11 cellular contexts compared by ENCODE assay signal in genomic region chr1:101262601-101263348, GRCh38. TPM values are rescaled to one million over a fixed set of nuclear protein-coding genes. Genes with fewer than 3 reads are reported as not detected.
DNase-seq lines count a peak whose midpoint lies in the region; FAIRE-seq and TF ChIP-seq lines count a peak whose summit lies in the region.
"Had no signal": no experiment of that assay in that cellular context is flagged by ENCODE, and none has a peak within 500 bp of the region (broad histone marks: within the 10 kb centered on the region; RNA-seq: fewer than 3 reads in every experiment).

No MANE protein-coding gene starts in this region.

- WGBS in smooth muscle cell (ENCODE audit: low lambda C conversion rate): 3% methylated on average over 6 of the region's 6 CpGs

- no peak for TF ChIP-seq POLR2A in endothelial cell of umbilical vein (IDR thresholded peaks at IDR 0.05; ENCODE audit: low read depth, low read length)

- peak overlapping the region; percentile 9 for H3K4me2 ChIP-seq in endothelial cell of umbilical vein (ENCODE audit: insufficient read depth, low read length)
- peak overlapping the region; percentile 77 for H3K4me2 ChIP-seq in smooth muscle cell

- H3K36me3 ChIP-seq in endothelial cell of umbilical vein (ENCODE audit: control insufficient read depth in 2 of 2, extremely low read depth in 1 of 2, insufficient read depth in 2 of 2, low read length in 2 of 2): no peaks in the 10 kb centered on the region
- no peaks in the 10 kb centered on the region for H3K36me3 ChIP-seq in smooth muscle cell (ENCODE audit: low read depth)
- H3K36me3 ChIP-seq: HAP-1, tibial nerve had no signal

- peaks cover 62% of the 10 kb centered on the region for H3K4me1 Mint-ChIP-seq in activated CD4-positive, alpha-beta T cell treated with anti-CD3 and anti-CD28 coated beads, Interleukin-2, amount 10 ng/mL, durations not matched to agents 24 days and 14 days

- H3K4me1 ChIP-seq in endothelial cell of umbilical vein (ENCODE audit: control insufficient read depth, extremely low read depth, insufficient read depth, low read length) (peaks cover 59% of the 10 kb centered on the region), smooth muscle cell (ENCODE audit: low read depth) (peaks cover 10% of the 10 kb centered on the region)
- H3K4me1 ChIP-seq: HAP-1 had no signal

- peaks cover 4% of the 10 kb centered on the region for H3K9me3 Mint-ChIP-seq in activated CD4-positive, alpha-beta T cell treated with anti-CD3 and anti-CD28 coated beads, Interleukin-2, amount 10 ng/mL, durations not matched to agents 24 days and 14 days

- H2AFZ ChIP-seq in endothelial cell of umbilical vein (ENCODE audit: low read depth, low read length) (peak overlapping the region; percentile 87), smooth muscle cell (ENCODE audit: low read depth) (peak overlapping the region; percentile 63)

- CTCF ChIA-PET in endothelial cell of umbilical vein (lab: Charles Lee): interaction anchor here (0.5 to 2.1 kb wide), 6 partner anchors 10 to 26 kb away, joined by 3 to 5 read pairs (median 4); no protein-coding TSS in a partner anchor

- H3K9ac ChIP-seq in endothelial cell of umbilical vein (replicated peaks; ENCODE audit: extremely low read depth, insufficient read depth, low read length) (peak overlapping the region; percentile 19), smooth muscle cell (ENCODE audit: low read depth) (no peak overlapping the region)

- no peaks in the 10 kb centered on the region for H3K9me1 ChIP-seq in endothelial cell of umbilical vein (replicated peaks; ENCODE audit: control insufficient read depth, extremely low read depth, insufficient read depth, low read length)

- H4K20me1 ChIP-seq in endothelial cell of umbilical vein (replicated peaks; ENCODE audit: control insufficient read depth, extremely low read depth, insufficient read depth, low read length) (no peaks in the 10 kb centered on the region), smooth muscle cell (ENCODE audit: low read depth) (no peaks in the 10 kb centered on the region)

- POLR2A ChIA-PET in endothelial cell of umbilical vein (lab: Charles Lee): interaction anchor here (0.9 to 1.3 kb wide), 3 partner anchors 12 to 24 kb away, joined by 3 read pairs; no protein-coding TSS in a partner anchor

- no peak for FAIRE-seq in endothelial cell of umbilical vein (lab: Jason Lieb, UNC)

- no peaks in the 10 kb centered on the region for H3K27me3 Mint-ChIP-seq in activated CD4-positive, alpha-beta T cell treated with anti-CD3 and anti-CD28 coated beads, Interleukin-2, amount 10 ng/mL, durations not matched to agents 24 days and 14 days

- peak; percentile 83 for DNase-seq in activated CD4-positive, alpha-beta T cell treated with anti-CD3 and anti-CD28 coated beads, Interleukin-2, amount 10 ng/mL, durations not matched to agents 24 days and 14 days
- no peak for DNase-seq in activated CD4-positive, alpha-beta T cell treated with anti-CD3 and anti-CD28 coated beads, Interleukin-2, amount 50 U/mL, for 48 hours
- DNase-seq in RPMI8226: peak; percentile 29
- peak; percentile 73 for DNase-seq in endothelial cell of umbilical vein (ENCODE audit: low read depth, low spot score)
- no peak for DNase-seq in smooth muscle cell (lab: John Stamatoyannopoulos, UW; ENCODE audit: unreplicated experiment)
- DNase-seq in NAMALWA (ENCODE audit: low spot score): no peak
- DNase-seq in NCI-H345 treated with DMSO at 0.1 percent for 48 hours (lab: John Stamatoyannopoulos, UW; ENCODE audit: unreplicated experiment): no peak
- no peak for DNase-seq in coronary artery (ENCODE audit: low spot score)
- DNase-seq: NCI-H510A treated with DMSO at 0.1 percent for 48 hours had no signal

- H3K27ac Mint-ChIP-seq in activated CD4-positive, alpha-beta T cell treated with anti-CD3 and anti-CD28 coated beads, Interleukin-2, amount 10 ng/mL, durations not matched to agents 24 days and 14 days: peak overlapping the region; percentile 17

- H3K27me3 ChIP-seq in endothelial cell of umbilical vein (ENCODE audit: control insufficient read depth in 2 of 2, insufficient read depth in 2 of 2, low read length in 2 of 2): no peaks in the 10 kb centered on the region
- H3K27me3 ChIP-seq in smooth muscle cell (ENCODE audit: low read depth): no peaks in the 10 kb centered on the region
- H3K27me3 ChIP-seq: tibial nerve had no signal

- H3K79me2 ChIP-seq in endothelial cell of umbilical vein (ENCODE audit: control insufficient read depth, insufficient read depth, low read length): no peaks in the 10 kb centered on the region
- no peaks in the 10 kb centered on the region for H3K79me2 ChIP-seq in smooth muscle cell (ENCODE audit: low read depth)

- dilution Hi-C loops in endothelial cell of umbilical vein (cut with MboI; ENCODE audit: extremely low pct_ligation_motif_present, low sequenced_read_pairs): no loop called here

- no peak for TF ChIP-seq CTCF in endothelial cell of umbilical vein (IDR thresholded peaks at IDR 0.05; ENCODE audit: extremely low read depth in 1 of 2, insufficient read depth in 1 of 2, low read depth in 1 of 2, low read length in 2 of 2)
- TF ChIP-seq CTCF in smooth muscle cell (IDR thresholded peaks at IDR 0.05; ENCODE audit: borderline replicate concordance, insufficient read depth, poor library complexity, severe bottlenecking): no peak
- no peak for TF ChIP-seq CTCF in coronary artery (IDR thresholded peaks at IDR 0.05)

- H3K4me3 Mint-ChIP-seq in activated CD4-positive, alpha-beta T cell treated with anti-CD3 and anti-CD28 coated beads, Interleukin-2, amount 10 ng/mL, durations not matched to agents 24 days and 14 days: peak overlapping the region; percentile 52

- no peaks in the 10 kb centered on the region for H3F3A ChIP-seq in smooth muscle cell (ENCODE audit: low read depth)

- H3K27ac ChIP-seq in endothelial cell of umbilical vein (ENCODE audit: insufficient read depth, low read depth, low read length) (peak overlapping the region; percentile 83), smooth muscle cell (ENCODE audit: low read depth) (peak overlapping the region; percentile 40), coronary artery (no peak overlapping the region)
- H3K27ac ChIP-seq: tibial nerve had no signal

- H3K4me3 ChIP-seq in endothelial cell of umbilical vein (replicated peaks in 1 of 3; ENCODE audit: insufficient read depth in 1 of 3, low read depth in 1 of 3, low read length in 3 of 3): no peak overlapping the region
- H3K4me3 ChIP-seq in smooth muscle cell: peak overlapping the region; percentile 4
- H3K4me3 ChIP-seq in coronary artery: no peak overlapping the region
- H3K4me3 ChIP-seq: HAP-1, tibial nerve had no signal

- TSS peak; percentile 32 for BruUV-seq in endothelial cell of umbilical vein (replicated peaks; lab: Mats Ljungman, UMichigan)

- no peaks in the 10 kb centered on the region for H3K36me3 Mint-ChIP-seq in activated CD4-positive, alpha-beta T cell treated with anti-CD3 and anti-CD28 coated beads, Interleukin-2, amount 10 ng/mL, durations not matched to agents 24 days and 14 days (ENCODE audit: low read depth)

- intact Hi-C loops in activated CD4-positive, alpha-beta T cell treated with anti-CD3 and anti-CD28 coated beads, Interleukin-2, amount 10 ng/mL, durations not matched to agents 24 days and 14 days (cut with micrococcal nuclease): loop anchor here (2.0 kb wide), 1 partner anchor 22 kb away; no protein-coding TSS in a partner anchor
- intact Hi-C loops in endothelial cell of umbilical vein (cut with micrococcal nuclease): loop anchor here (1.0 kb wide), 1 partner anchor 26 kb away; no protein-coding TSS in a partner anchor

- no peaks in the 10 kb centered on the region for H3K9me3 ChIP-seq in endothelial cell of umbilical vein (replicated peaks; ENCODE audit: control insufficient read depth, insufficient read depth, low read length)
- H3K9me3 ChIP-seq in smooth muscle cell (replicated peaks; ENCODE audit: low read depth): no peaks in the 10 kb centered on the region
- H3K9me3 ChIP-seq: HAP-1, tibial nerve had no signal

TF ChIP-seq in endothelial cell of umbilical vein, 7 proteins besides CTCF, POLR2A, EP300 and RAD21:
- TF ChIP-seq POLR2AphosphoS5 (IDR thresholded peaks at IDR 0.05; ENCODE audit: insufficient read depth, low read depth, low read length): no peak
- TF ChIP-seq, protein P1, sequence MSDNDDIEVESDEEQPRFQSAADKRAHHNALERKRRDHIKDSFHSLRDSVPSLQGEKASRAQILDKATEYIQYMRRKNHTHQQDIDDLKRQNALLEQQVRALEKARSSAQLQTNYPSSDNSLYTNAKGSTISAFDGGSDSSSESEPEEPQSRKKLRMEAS (IDR thresholded peaks at IDR 0.05; ENCODE audit: insufficient read depth, insufficient read length): no peak
- no peak for TF ChIP-seq EZH2 (IDR thresholded peaks at IDR 0.05; ENCODE audit: borderline replicate concordance, low read depth, low read length, severe bottlenecking)
- TF ChIP-seq GATA2 (IDR thresholded peaks at IDR 0.05; ENCODE audit: insufficient read depth, insufficient read length, low read depth, low read length): no peak
- TF ChIP-seq JUN (IDR thresholded peaks at IDR 0.05; ENCODE audit: borderline replicate concordance, insufficient read depth, insufficient read length, low read depth): no peak
- TF ChIP-seq MYC (IDR thresholded peaks at IDR 0.05; ENCODE audit: low read depth, low read length): no peak
- TF ChIP-seq FOS (IDR thresholded peaks at IDR 0.05; ENCODE audit: borderline replicate concordance, insufficient read depth, low read length): no peak

RNA-seq across cellular contexts. Expression of gene S1PR1, which starts 26.0 kb away (rescaled TPM):
- 49.5 and 51.2 TPM in 2 replicates for total RNA-seq in activated CD4-positive, alpha-beta T cell treated with anti-CD3 and anti-CD28 coated beads, Interleukin-2, amount 10 ng/mL, durations not matched to agents 24 days and 14 days
- total RNA-seq in endothelial cell of umbilical vein (137 and 138 TPM in 2 replicates), smooth muscle cell (11.7 and 12.1 TPM in 2 replicates)
- polyA plus RNA-seq in endothelial cell of umbilical vein (346 and 387 TPM in 2 replicates), smooth muscle cell (7.2 and 12.0 TPM in 2 replicates)
- polyA plus RNA-seq in endothelial cell of umbilical vein (2011; cell fraction: cytosol; rRNA removed): 206 and 215 TPM in 2 replicates
- 219 and 225 TPM in 2 replicates for polyA plus RNA-seq in endothelial cell of umbilical vein (2011; cell fraction: nucleus; rRNA removed)
- 130 and 148 TPM in 2 replicates for polyA plus RNA-seq in endothelial cell of umbilical vein (2012)
- polyA minus RNA-seq in endothelial cell of umbilical vein: 433 and 446 TPM in 2 replicates
- polyA minus RNA-seq in endothelial cell of umbilical vein (2011; cell fraction: cytosol; rRNA and poly(A)+ RNA removed): not detected
- 363 and 384 TPM in 2 replicates for polyA minus RNA-seq in endothelial cell of umbilical vein (2011; cell fraction: nucleus; rRNA and poly(A)+ RNA removed)

Comparison
In these comparisons a context has a peak if more than half of its experiments do, and no peak if none do; other contexts are left out.
1. DNase-seq: peak in activated CD4-positive, alpha-beta T cell treated with anti-CD3 and anti-CD28 coated beads, Interleukin-2, amount 10 ng/mL, durations not matched to agents 24 days and 14 days (single experiment), RPMI8226 (single experiment) and endothelial cell of umbilical vein (single experiment); none in activated CD4-positive, alpha-beta T cell treated with anti-CD3 and anti-CD28 coated beads, Interleukin-2, amount 50 U/mL, for 48 hours (0 of 2), smooth muscle cell (single experiment), NAMALWA (single experiment), NCI-H345 treated with DMSO at 0.1 percent for 48 hours (single experiment) and coronary artery (single experiment).
2. H3K27ac ChIP-seq: peak in endothelial cell of umbilical vein (single experiment) and smooth muscle cell (single experiment); none in coronary artery (0 of 2).